ENCODE assay signal across 2 cellular contexts in the genomic region with DNA sequence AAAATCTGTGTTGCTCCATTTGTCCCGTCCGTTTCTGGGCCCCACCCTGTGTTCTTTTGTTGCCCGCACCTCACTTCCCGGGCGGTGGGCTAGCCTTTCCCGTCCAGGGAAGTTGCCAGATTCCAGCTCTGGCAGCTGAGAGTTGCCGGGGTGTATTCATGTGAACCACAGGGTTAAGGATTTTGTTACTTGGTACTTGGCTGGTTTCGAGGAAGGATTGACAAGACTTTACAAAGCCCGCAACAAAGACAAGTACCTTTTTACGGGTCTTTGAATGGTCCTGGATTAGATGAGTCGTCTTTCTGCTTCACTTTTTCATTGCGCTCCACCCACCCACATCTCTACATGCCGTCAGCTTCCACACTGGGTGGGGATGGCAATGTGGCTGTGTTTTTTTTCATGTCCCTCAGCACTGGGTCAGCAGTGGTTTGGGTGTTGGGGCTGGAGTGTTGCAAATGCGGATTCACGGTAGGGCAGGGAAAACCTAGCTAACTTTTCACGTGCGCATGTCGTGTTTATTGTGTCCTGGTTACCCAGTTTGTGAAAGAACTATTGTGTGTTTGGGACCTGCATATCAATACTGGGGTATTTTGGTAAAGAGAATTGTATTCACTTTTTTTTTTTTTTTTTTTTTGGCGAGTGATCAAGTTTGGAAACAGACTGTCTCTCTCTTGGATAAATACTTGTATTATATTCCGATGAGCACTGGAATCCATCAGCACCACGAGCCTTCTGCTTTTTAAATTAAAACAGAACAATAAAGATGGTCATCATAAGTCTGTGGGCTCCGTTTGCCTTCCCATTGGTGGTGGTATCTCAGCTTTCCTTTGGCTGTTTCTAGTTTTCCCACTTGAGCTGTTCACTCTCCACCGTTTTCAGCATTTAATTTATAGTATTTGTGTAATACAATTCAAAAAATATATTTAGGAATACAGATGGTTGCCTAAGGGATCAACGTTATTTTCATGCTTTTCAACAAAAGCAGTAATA.
TF ChIP-seq lines count a peak whose summit lies in the region.

No MANE protein-coding gene starts in this region.

TF ChIP-seq in K562, 482 proteins besides CTCF, POLR2A, EP300 and RAD21 (continues in another document):
- TF ChIP-seq PRMT5 (CRISPR knock-in tag; IDR thresholded peaks at IDR 0.05) (no peak), RCOR1 (IDR thresholded peaks at IDR 0.05; ENCODE audit: borderline replicate concordance in 1 of 2, low read depth in 2 of 2, low read length in 2 of 2) (0 out of 4 replicates have a peak, but pooled peaks of 1 of the 2 experiments have one; percentile 2), ZNF121 (CRISPR knock-in tag; conservative IDR thresholded peaks at IDR 0.05) (no peak), GTF2F1 (IDR thresholded peaks at IDR 0.05; ENCODE audit: low read depth, low read length) (no peak), CEBPG (CRISPR knock-in tag; IDR thresholded peaks at IDR 0.05) (0 out of 2 replicates have a peak, but pooled peaks have one; percentile 13), CEBPG (tag; conservative IDR thresholded peaks at IDR 0.05 in 1 of 2, IDR thresholded peaks at IDR 0.05 in 1 of 2) (no peak), ZNF561 (CRISPR knock-in tag; conservative IDR thresholded peaks at IDR 0.05) (no peak), TCF3 (CRISPR knock-in tag; IDR thresholded peaks at IDR 0.05) (no peak), ZNF384 (IDR thresholded peaks at IDR 0.05; ENCODE audit: low read depth, low read length) (peak; percentile 17; the same call in 1 of the 2 replicates), EGR1 (conservative IDR thresholded peaks at IDR 0.05) (0 out of 2 replicates have a peak, but pooled peaks have one; percentile 13), TARDBP (IDR thresholded peaks at IDR 0.05) (0 out of 2 replicates have a peak, but pooled peaks have one; percentile 37), PHF21A (IDR thresholded peaks at IDR 0.05; ENCODE audit: borderline replicate concordance, low read depth) (peak; percentile 54; the same call in 1 of the 2 replicates), CBFA2T2 (conservative IDR thresholded peaks at IDR 0.05) (no peak), MTF1 (CRISPR knock-in tag; IDR thresholded peaks at IDR 0.05; ENCODE audit: borderline replicate concordance) (no peak), ZNF324 (CRISPR knock-in tag; IDR thresholded peaks at IDR 0.05) (no peak)
- TF ChIP-seq, protein P1, sequence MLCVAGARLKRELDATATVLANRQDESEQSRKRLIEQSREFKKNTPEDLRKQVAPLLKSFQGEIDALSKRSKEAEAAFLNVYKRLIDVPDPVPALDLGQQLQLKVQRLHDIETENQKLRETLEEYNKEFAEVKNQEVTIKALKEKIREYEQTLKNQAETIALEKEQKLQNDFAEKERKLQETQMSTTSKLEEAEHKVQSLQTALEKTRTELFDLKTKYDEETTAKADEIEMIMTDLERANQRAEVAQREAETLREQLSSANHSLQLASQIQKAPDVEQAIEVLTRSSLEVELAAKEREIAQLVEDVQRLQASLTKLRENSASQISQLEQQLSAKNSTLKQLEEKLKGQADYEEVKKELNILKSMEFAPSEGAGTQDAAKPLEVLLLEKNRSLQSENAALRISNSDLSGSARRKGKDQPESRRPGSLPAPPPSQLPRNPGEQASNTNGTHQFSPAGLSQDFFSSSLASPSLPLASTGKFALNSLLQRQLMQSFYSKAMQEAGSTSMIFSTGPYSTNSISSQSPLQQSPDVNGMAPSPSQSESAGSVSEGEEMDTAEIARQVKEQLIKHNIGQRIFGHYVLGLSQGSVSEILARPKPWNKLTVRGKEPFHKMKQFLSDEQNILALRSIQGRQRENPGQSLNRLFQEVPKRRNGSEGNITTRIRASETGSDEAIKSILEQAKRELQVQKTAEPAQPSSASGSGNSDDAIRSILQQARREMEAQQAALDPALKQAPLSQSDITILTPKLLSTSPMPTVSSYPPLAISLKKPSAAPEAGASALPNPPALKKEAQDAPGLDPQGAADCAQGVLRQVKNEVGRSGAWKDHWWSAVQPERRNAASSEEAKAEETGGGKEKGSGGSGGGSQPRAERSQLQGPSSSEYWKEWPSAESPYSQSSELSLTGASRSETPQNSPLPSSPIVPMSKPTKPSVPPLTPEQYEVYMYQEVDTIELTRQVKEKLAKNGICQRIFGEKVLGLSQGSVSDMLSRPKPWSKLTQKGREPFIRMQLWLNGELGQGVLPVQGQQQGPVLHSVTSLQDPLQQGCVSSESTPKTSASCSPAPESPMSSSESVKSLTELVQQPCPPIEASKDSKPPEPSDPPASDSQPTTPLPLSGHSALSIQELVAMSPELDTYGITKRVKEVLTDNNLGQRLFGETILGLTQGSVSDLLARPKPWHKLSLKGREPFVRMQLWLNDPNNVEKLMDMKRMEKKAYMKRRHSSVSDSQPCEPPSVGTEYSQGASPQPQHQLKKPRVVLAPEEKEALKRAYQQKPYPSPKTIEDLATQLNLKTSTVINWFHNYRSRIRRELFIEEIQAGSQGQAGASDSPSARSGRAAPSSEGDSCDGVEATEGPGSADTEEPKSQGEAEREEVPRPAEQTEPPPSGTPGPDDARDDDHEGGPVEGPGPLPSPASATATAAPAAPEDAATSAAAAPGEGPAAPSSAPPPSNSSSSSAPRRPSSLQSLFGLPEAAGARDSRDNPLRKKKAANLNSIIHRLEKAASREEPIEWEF (CRISPR knock-in tag; IDR thresholded peaks at IDR 0.05) = 0 out of 2 replicates have a peak, but pooled peaks have one; percentile 1
- TF ChIP-seq, protein P2, sequence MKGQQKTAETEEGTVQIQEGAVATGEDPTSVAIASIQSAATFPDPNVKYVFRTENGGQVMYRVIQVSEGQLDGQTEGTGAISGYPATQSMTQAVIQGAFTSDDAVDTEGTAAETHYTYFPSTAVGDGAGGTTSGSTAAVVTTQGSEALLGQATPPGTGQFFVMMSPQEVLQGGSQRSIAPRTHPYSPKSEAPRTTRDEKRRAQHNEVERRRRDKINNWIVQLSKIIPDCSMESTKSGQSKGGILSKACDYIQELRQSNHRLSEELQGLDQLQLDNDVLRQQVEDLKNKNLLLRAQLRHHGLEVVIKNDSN (CRISPR knock-in tag; IDR thresholded peaks at IDR 0.05) = 0 out of 2 replicates have a peak, but pooled peaks have one; percentile 12
- TF ChIP-seq, protein P3, sequence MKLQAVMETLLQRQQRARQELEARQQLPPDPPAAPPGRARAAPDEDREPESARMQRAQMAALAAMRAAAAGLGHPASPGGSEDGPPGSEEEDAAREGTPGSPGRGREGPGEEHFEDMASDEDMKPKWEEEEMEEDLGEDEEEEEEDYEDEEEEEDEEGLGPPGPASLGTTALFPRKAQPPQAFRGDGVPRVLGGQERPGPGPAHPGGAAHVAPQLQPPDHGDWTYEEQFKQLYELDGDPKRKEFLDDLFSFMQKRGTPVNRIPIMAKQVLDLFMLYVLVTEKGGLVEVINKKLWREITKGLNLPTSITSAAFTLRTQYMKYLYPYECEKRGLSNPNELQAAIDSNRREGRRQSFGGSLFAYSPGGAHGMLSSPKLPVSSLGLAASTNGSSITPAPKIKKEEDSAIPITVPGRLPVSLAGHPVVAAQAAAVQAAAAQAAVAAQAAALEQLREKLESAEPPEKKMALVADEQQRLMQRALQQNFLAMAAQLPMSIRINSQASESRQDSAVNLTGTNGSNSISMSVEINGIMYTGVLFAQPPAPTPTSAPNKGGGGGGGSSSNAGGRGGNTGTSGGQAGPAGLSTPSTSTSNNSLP (IDR thresholded peaks at IDR 0.05; ENCODE audit: borderline replicate concordance, low read depth, low read length) = no peak
- TF ChIP-seq, protein P4, sequence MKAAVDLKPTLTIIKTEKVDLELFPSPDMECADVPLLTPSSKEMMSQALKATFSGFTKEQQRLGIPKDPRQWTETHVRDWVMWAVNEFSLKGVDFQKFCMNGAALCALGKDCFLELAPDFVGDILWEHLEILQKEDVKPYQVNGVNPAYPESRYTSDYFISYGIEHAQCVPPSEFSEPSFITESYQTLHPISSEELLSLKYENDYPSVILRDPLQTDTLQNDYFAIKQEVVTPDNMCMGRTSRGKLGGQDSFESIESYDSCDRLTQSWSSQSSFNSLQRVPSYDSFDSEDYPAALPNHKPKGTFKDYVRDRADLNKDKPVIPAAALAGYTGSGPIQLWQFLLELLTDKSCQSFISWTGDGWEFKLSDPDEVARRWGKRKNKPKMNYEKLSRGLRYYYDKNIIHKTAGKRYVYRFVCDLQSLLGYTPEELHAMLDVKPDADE (conservative IDR thresholded peaks at IDR 0.05; ENCODE audit: control insufficient read depth, low read depth, low read length) = no peak

TF ChIP-seq in HepG2, 621 proteins besides CTCF, POLR2A, EP300 and RAD21 (continues in another document):
- TF ChIP-seq ELF1 (CRISPR knock-in tag; IDR thresholded peaks at IDR 0.05) = no peak
- 0 out of 2 replicates have a peak, but pooled peaks have one; percentile 29 for TF ChIP-seq ZNF567 (CRISPR knock-in tag; IDR thresholded peaks at IDR 0.05; ENCODE audit: borderline replicate concordance)
- no peak for TF ChIP-seq PCBP2 (optimal IDR thresholded peaks at IDR 0.05; ENCODE audit: low read depth, low read length, poor library complexity, severe bottlenecking)
- TF ChIP-seq TCF7L2 (IDR thresholded peaks at IDR 0.05; ENCODE audit: low read depth, low read length) = no peak
- no peak for TF ChIP-seq SUZ12 (IDR thresholded peaks at IDR 0.05; ENCODE audit: low read depth, low read length)
- no peak for TF ChIP-seq ZNF891 (CRISPR knock-in tag; IDR thresholded peaks at IDR 0.05)
- TF ChIP-seq LCORL (IDR thresholded peaks at IDR 0.05) = no peak
- peak; percentile 57; the same call in 1 of the 2 replicates for TF ChIP-seq LCORL (CRISPR knock-in tag; IDR thresholded peaks at IDR 0.05)
- TF ChIP-seq ZSCAN29 (CRISPR knock-in tag; conservative IDR thresholded peaks at IDR 0.05) = no peak
- TF ChIP-seq, protein P5, sequence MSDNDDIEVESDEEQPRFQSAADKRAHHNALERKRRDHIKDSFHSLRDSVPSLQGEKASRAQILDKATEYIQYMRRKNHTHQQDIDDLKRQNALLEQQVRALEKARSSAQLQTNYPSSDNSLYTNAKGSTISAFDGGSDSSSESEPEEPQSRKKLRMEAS (IDR thresholded peaks at IDR 0.05) = no peak
- no peak for TF ChIP-seq PTBP1 (IDR thresholded peaks at IDR 0.05; ENCODE audit: low read depth, low read length, poor library complexity, severe bottlenecking)
- TF ChIP-seq HNRNPUL1 (IDR thresholded peaks at IDR 0.05; ENCODE audit: low read depth, low read length) = no peak
- TF ChIP-seq NFYC (CRISPR knock-in tag; IDR thresholded peaks at IDR 0.05) = no peak
- TF ChIP-seq, protein P6, sequence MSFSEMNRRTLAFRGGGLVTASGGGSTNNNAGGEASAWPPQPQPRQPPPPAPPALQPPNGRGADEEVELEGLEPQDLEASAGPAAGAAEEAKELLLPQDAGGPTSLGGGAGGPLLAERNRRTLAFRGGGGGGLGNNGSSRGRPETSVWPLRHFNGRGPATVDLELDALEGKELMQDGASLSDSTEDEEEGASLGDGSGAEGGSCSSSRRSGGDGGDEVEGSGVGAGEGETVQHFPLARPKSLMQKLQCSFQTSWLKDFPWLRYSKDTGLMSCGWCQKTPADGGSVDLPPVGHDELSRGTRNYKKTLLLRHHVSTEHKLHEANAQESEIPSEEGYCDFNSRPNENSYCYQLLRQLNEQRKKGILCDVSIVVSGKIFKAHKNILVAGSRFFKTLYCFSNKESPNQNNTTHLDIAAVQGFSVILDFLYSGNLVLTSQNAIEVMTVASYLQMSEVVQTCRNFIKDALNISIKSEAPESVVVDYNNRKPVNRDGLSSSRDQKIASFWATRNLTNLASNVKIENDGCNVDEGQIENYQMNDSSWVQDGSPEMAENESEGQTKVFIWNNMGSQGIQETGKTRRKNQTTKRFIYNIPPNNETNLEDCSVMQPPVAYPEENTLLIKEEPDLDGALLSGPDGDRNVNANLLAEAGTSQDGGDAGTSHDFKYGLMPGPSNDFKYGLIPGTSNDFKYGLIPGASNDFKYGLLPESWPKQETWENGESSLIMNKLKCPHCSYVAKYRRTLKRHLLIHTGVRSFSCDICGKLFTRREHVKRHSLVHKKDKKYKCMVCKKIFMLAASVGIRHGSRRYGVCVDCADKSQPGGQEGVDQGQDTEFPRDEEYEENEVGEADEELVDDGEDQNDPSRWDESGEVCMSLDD (CRISPR knock-in tag; IDR thresholded peaks at IDR 0.05; ENCODE audit: borderline replicate concordance) = no peak
- TF ChIP-seq ZSCAN9 (CRISPR knock-in tag; IDR thresholded peaks at IDR 0.05; ENCODE audit: borderline replicate concordance) = no peak
- no peak for TF ChIP-seq PLRG1 (conservative IDR thresholded peaks at IDR 0.05)
- TF ChIP-seq WIZ (CRISPR knock-in tag; IDR thresholded peaks at IDR 0.05) = no peak
- TF ChIP-seq, protein P7, sequence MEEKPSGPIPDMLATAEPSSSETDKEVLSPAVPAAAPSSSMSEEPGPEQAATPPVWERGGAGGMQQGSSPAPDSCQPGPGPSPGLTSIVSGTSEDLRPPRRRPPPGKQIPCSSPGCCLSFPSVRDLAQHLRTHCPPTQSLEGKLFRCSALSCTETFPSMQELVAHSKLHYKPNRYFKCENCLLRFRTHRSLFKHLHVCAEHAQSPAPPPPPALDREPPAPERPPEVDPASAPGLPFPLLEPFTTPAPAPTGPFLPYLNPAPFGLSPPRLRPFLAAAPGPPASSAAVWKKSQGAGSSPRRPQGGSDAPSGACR (CRISPR knock-in tag; IDR thresholded peaks at IDR 0.05) = no peak
- no peak for TF ChIP-seq GABPB1 (CRISPR knock-in tag; IDR thresholded peaks at IDR 0.05)
- no peak for TF ChIP-seq ZNF792 (CRISPR knock-in tag; IDR thresholded peaks at IDR 0.05)
- no peak for TF ChIP-seq SAFB2 (CRISPR knock-in tag; IDR thresholded peaks at IDR 0.05; ENCODE audit: borderline replicate concordance, low read depth)
- TF ChIP-seq, protein P8, sequence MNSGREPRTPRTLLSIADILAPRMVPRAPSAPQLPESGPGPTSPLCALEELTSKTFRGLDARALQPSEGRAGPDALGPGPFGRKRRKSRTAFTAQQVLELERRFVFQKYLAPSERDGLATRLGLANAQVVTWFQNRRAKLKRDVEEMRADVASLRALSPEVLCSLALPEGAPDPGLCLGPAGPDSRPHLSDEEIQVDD (CRISPR knock-in tag; IDR thresholded peaks at IDR 0.05; ENCODE audit: borderline replicate concordance) = no peak
- no peak for TF ChIP-seq NFE2L1 (CRISPR knock-in tag; IDR thresholded peaks at IDR 0.05; ENCODE audit: borderline replicate concordance)
- TF ChIP-seq, protein P9, sequence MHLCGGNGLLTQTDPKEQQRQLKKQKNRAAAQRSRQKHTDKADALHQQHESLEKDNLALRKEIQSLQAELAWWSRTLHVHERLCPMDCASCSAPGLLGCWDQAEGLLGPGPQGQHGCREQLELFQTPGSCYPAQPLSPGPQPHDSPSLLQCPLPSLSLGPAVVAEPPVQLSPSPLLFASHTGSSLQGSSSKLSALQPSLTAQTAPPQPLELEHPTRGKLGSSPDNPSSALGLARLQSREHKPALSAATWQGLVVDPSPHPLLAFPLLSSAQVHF (CRISPR knock-in tag; IDR thresholded peaks at IDR 0.05) = no peak
- no peak for TF ChIP-seq NCOR1 (IDR thresholded peaks at IDR 0.05; ENCODE audit: borderline replicate concordance, low read length)
- 0 out of 2 replicates have a peak, but pooled peaks have one; percentile 11 for TF ChIP-seq MAZ (IDR thresholded peaks at IDR 0.05; ENCODE audit: borderline replicate concordance, low read depth, low read length)
- no peak; the same call in 1 of the 2 replicates for TF ChIP-seq MAZ (CRISPR knock-in tag; IDR thresholded peaks at IDR 0.05; ENCODE audit: low read depth)
- no peak for TF ChIP-seq KAT8 (CRISPR knock-in tag; IDR thresholded peaks at IDR 0.05)
- peak; percentile 13; the same call in 1 of the 2 replicates for TF ChIP-seq CCDC6 (CRISPR knock-in tag; IDR thresholded peaks at IDR 0.05)
